In the genomic region with DNA sequence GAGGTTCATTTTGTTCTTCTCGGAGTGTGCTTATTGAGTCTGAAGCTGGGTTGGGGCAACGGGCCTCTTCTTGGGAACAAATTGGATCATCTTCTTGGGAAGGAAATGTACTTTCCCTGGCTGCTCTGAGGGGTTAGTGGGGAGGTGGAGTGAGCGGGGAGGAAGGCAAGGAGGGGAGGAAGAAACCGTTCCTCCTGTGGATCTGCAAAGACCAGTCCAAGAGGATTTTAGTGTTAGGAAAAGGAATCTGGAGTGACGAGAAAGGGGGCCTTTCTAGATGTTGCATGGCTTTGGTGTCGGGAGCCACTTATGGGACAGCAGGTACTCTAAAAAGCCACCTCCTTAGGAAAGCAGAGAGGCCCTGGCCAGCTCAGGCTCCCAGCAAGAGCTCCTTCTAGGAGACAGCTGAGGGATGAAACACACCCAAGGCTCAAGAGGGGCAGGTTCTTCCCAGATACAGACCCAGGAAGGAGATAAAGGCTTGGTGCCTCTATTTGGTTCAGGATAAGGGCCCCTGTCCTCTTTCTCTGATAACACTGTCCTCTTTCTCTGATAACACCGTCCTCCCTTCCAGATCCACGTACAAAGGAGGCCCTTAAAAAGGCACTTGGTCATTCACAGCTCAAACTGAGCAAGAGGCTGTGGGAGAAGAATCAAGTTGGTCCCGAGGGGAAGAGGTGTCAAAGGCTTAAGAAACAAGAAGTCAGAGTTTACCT, we compare ENCODE assay signal across 11 cellular contexts. TPM values are rescaled to one million over a fixed set of nuclear protein-coding genes. Genes with fewer than 3 reads are reported as not detected.
A peak's percentile ranks its signal among the peaks of the same experiment; 100 is the strongest.
DNase-seq lines count a peak whose midpoint lies in the region; ATAC-seq, FAIRE-seq and TF ChIP-seq lines count a peak whose summit lies in the region.
"Had no signal": no experiment of that assay in that cellular context is flagged by ENCODE, and none has a peak within 500 bp of the region (broad histone marks: within the 10 kb centered on the region; RNA-seq: fewer than 3 reads in every experiment).

No MANE protein-coding gene starts in this region.

- TF ChIP-seq POLR2A in ovary (IDR thresholded peaks at IDR 0.05) = no peak

- TF ChIP-seq EP300 in ovary (IDR thresholded peaks at IDR 0.05) = no peak

- H3K36me3 ChIP-seq in ACC112 (ENCODE audit: insufficient read depth, low read length) (no peaks in the 10 kb centered on the region), ascending aorta (no peaks in the 10 kb centered on the region), left ventricle myocardium inferior (no peaks in the 10 kb centered on the region), ovary (no peaks in the 10 kb centered on the region)

- H3K4me3 ChIP-seq in ACC112 (ENCODE audit: low read depth, low read length) (peak overlapping the region; percentile 67), ascending aorta (peak overlapping the region; percentile 48 to 59), left ventricle myocardium inferior (peak overlapping the region; percentile 59), ovary (peak overlapping the region; percentile 28)

- no peaks in the 10 kb centered on the region for H3K79me2 ChIP-seq in ACC112 (ENCODE audit: control insufficient read depth, insufficient read depth, low read length, unreplicated experiment)

- intact Hi-C loops in ascending aorta (cut with DNase I) = loop anchor here (1.0 to 5.0 kb wide), 10 partner anchors 14 to 324 kb away; a partner anchor contains a TSS
- intact Hi-C loops in left ventricle myocardium inferior (cut with micrococcal nuclease) = no loop called here
- intact Hi-C loops in ovary (cut with DNase I) = loop anchor here in 2 of 4 donors (10.0 kb wide), 1 partner anchor 211 kb away; a partner anchor contains a TSS

- WGBS in ovary, 3 donors = 24 to 39% (median 34%) methylated on average over 9 of the region's 9 CpGs

- H3K9me3 ChIP-seq in ascending aorta (no peaks in the 10 kb centered on the region), left ventricle myocardium inferior (replicated peaks) (no peaks in the 10 kb centered on the region), ovary (no peaks in the 10 kb centered on the region)

- DNase-seq in ascending aorta (ENCODE audit: low spot score in 2 of 2) (no peak), left ventricle myocardium inferior (no peak), ovary (no peak), D721Med (ENCODE audit: insufficient read length, low spot score) (no peak)
- DNase-seq: activated CD8-positive, alpha-beta memory T cell treated with anti-CD3 and anti-CD28 coated beads, Interleukin-2, amount 10 ng/mL, durations not matched to agents 7 days and 5 days; NCI-H1436 treated with DMSO at 0.1 percent for 48 hours had no signal

- peaks cover 23% of the 10 kb centered on the region for H3K4me1 ChIP-seq in ACC112 (ENCODE audit: control insufficient read depth, insufficient read depth, low read length, unreplicated experiment)
- peaks cover 3 to 32% of the 10 kb centered on the region in 2 donors for H3K4me1 ChIP-seq in ascending aorta
- H3K4me1 ChIP-seq in left ventricle myocardium inferior = peaks cover 40% of the 10 kb centered on the region
- H3K4me1 ChIP-seq in ovary (ENCODE audit: insufficient read depth) = peaks cover 15% of the 10 kb centered on the region

- H3K27ac ChIP-seq in ACC112 (ENCODE audit: low read depth, low read length) (no peak overlapping the region), ascending aorta (peak overlapping the region; percentile 95 to 97), left ventricle myocardium inferior (replicated peaks) (peak overlapping the region; percentile 82), ovary (peak overlapping the region; percentile 53 to 70)

- H2AFZ ChIP-seq in ACC112 (ENCODE audit: low read length, unreplicated experiment) = peak overlapping the region; percentile 93

- no peak for FAIRE-seq in D721Med (lab: Jason Lieb, UNC)
- FAIRE-seq: colon had no signal

- TF ChIP-seq CTCF in ascending aorta (IDR thresholded peaks at IDR 0.05) = no peak
- no peak for TF ChIP-seq CTCF in left ventricle myocardium inferior (IDR thresholded peaks at IDR 0.05; ENCODE audit: borderline replicate concordance)
- TF ChIP-seq CTCF in ovary (IDR thresholded peaks at IDR 0.05) = no peak
- no peak for TF ChIP-seq CTCF in D721Med (IDR thresholded peaks at IDR 0.05; ENCODE audit: insufficient read depth, missing control alignments)

- ATAC-seq in HG02870 (IDR thresholded peaks at IDR 0.05; ENCODE audit: unreplicated experiment) = no peak
- ATAC-seq in GM19463 (IDR thresholded peaks at IDR 0.05; ENCODE audit: unreplicated experiment) = no peak
- no peak for ATAC-seq in GM19035 (IDR thresholded peaks at IDR 0.05; ENCODE audit: unreplicated experiment)
- ATAC-seq: activated CD8-positive, alpha-beta memory T cell treated with anti-CD3 and anti-CD28 coated beads, Interleukin-2, amount 10 ng/mL, durations not matched to agents 7 days and 5 days had no signal

- no peaks in the 10 kb centered on the region for H3K27me3 ChIP-seq in ACC112 (ENCODE audit: insufficient read depth, low read length)
- no peaks in the 10 kb centered on the region for H3K27me3 ChIP-seq in ascending aorta
- peaks cover 32% of the 10 kb centered on the region for H3K27me3 ChIP-seq in left ventricle myocardium inferior (ENCODE audit: low read depth)
- no peaks in the 10 kb centered on the region for H3K27me3 ChIP-seq in ovary

RNA-seq across cellular contexts. Expression of a gene that starts 0.5 kb away (rescaled TPM):
- 893 TPM for total RNA-seq in ascending aorta
- total RNA-seq in left ventricle myocardium inferior = 64.2 TPM
- total RNA-seq in ovary = 10 to 100 TPM; 15.3 to 92.3 (median 33.0) TPM
- 10 to 100 TPM; 16.3 to 36.6 TPM for polyA plus RNA-seq in ovary
- total RNA-seq: activated CD8-positive, alpha-beta memory T cell treated with anti-CD3 and anti-CD28 coated beads, Interleukin-2, amount 10 ng/mL, durations not matched to agents 7 days and 5 days had no signal
